In the genomic region with DNA sequence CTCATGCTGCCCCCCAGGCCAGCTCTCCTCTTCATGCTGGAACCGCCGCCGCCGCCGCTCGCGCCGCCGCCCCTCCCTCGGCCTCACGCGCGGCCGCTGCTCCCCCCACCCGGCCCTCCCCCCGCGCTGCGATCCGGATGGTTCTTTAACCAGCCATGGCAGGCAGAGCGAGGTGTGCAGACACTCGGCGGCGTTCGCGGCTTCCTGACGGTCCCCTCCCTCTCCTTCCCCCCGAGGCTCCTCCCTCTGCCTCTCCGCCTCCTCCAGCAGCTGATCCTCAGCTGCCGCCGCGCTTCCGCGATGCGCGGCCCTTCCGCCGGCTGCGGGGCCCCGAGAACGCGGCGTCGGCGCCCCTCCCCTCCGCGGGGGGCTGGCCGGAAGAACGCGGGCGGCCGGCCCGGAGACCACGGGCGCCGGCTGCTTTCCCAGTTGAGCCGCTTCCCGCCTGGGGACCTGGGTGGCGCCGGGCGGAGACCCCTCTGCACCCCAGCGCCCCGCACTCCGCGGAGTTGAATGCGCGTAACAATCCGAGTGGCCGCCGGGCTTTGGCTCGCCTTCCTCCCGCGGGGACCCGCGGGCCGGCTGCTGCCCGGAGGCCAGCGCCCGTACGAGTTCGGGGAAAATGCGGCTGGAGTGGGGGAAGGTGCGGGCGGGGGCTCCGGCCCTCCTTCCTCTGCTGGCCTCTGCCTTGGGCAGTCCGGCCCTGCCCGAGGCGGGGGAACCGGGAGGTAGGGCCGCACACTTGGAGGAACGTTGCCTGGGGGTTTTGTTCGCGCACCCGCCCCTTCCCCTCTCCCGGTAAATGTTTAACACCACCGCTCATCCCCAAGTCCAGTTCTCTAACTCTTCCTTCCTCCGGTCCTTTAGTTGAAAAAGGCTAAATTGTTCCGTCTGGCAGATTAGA, we compare ENCODE assay signal across 1 cellular context.
A peak's percentile ranks its signal among the peaks of the same experiment; 100 is the strongest.
TF ChIP-seq lines count a peak whose summit lies in the region.

A gene with protein sequence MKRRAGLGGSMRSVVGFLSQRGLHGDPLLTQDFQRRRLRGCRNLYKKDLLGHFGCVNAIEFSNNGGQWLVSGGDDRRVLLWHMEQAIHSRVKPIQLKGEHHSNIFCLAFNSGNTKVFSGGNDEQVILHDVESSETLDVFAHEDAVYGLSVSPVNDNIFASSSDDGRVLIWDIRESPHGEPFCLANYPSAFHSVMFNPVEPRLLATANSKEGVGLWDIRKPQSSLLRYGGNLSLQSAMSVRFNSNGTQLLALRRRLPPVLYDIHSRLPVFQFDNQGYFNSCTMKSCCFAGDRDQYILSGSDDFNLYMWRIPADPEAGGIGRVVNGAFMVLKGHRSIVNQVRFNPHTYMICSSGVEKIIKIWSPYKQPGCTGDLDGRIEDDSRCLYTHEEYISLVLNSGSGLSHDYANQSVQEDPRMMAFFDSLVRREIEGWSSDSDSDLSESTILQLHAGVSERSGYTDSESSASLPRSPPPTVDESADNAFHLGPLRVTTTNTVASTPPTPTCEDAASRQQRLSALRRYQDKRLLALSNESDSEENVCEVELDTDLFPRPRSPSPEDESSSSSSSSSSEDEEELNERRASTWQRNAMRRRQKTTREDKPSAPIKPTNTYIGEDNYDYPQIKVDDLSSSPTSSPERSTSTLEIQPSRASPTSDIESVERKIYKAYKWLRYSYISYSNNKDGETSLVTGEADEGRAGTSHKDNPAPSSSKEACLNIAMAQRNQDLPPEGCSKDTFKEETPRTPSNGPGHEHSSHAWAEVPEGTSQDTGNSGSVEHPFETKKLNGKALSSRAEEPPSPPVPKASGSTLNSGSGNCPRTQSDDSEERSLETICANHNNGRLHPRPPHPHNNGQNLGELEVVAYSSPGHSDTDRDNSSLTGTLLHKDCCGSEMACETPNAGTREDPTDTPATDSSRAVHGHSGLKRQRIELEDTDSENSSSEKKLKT (minus strand): TSS at position 176 of the 904 bp plus-strand sequence. CDS start 141 bp downstream, at position 35.

TF ChIP-seq in HEK293, 187 proteins besides CTCF, POLR2A, EP300 and RAD21 (continued from another document):
- TF ChIP-seq OSR2 (tag by site-specific recombination; IDR thresholded peaks at IDR 0.05): peak; percentile 53; the same call in 1 of the 2 replicates
- no peak for TF ChIP-seq BCL6B (tag by site-specific recombination; IDR thresholded peaks at IDR 0.05)
- no peak for TF ChIP-seq SETDB1 (IDR thresholded peaks at IDR 0.05; ENCODE audit: insufficient read length, low read length)
- no peak for TF ChIP-seq ZNF555 (tag by site-specific recombination; conservative IDR thresholded peaks at IDR 0.05)
- no peak for TF ChIP-seq ZNF560 (tag by site-specific recombination; IDR thresholded peaks at IDR 0.05; ENCODE audit: borderline replicate concordance)
- no peak for TF ChIP-seq ZNF184 (tag by site-specific recombination; IDR thresholded peaks at IDR 0.05)
- no peak for TF ChIP-seq GLI2 (tag by site-specific recombination; IDR thresholded peaks at IDR 0.05; ENCODE audit: borderline replicate concordance, low read depth)
- TF ChIP-seq, protein P1, sequence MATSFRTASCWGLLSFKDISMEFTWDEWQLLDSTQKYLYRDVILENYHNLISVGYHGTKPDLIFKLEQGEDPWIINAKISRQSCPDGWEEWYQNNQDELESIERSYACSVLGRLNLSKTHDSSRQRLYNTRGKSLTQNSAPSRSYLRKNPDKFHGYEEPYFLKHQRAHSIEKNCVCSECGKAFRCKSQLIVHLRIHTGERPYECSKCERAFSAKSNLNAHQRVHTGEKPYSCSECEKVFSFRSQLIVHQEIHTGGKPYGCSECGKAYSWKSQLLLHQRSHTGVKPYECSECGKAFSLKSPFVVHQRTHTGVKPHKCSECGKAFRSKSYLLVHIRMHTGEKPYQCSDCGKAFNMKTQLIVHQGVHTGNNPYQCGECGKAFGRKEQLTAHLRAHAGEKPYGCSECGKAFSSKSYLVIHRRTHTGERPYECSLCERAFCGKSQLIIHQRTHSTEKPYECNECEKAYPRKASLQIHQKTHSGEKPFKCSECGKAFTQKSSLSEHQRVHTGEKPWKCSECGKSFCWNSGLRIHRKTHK (tag by site-specific recombination; IDR thresholded peaks at IDR 0.05): no peak
- no peak for TF ChIP-seq ZNF514 (tag by site-specific recombination; IDR thresholded peaks at IDR 0.05)
- TF ChIP-seq ZNF843 (tag by site-specific recombination; IDR thresholded peaks at IDR 0.05): no peak
- TF ChIP-seq, protein P2, sequence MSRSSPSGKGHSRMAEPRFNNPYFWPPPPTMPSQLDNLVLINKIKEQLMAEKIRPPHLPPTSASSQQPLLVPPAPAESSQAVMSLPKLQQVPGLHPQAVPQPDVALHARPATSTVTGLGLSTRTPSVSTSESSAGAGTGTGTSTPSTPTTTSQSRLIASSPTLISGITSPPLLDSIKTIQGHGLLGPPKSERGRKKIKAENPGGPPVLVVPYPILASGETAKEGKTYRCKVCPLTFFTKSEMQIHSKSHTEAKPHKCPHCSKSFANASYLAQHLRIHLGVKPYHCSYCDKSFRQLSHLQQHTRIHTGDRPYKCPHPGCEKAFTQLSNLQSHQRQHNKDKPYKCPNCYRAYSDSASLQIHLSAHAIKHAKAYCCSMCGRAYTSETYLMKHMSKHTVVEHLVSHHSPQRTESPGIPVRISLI (tag by site-specific recombination; IDR thresholded peaks at IDR 0.05): no peak
- TF ChIP-seq ZBTB1 (tag by site-specific recombination; IDR thresholded peaks at IDR 0.05): no peak
- TF ChIP-seq SALL2 (tag by site-specific recombination; IDR thresholded peaks at IDR 0.05; ENCODE audit: borderline replicate concordance): no peak
- TF ChIP-seq ZNF146 (tag by site-specific recombination; IDR thresholded peaks at IDR 0.05): no peak
- TF ChIP-seq KLF8 (tag by site-specific recombination; IDR thresholded peaks at IDR 0.05): peak; percentile 28; the same call in 1 of the 2 replicates
- no peak for TF ChIP-seq TCF7L2 (IDR thresholded peaks at IDR 0.05; ENCODE audit: borderline replicate concordance, low read depth, low read length)
- TF ChIP-seq ZFP37 (tag by site-specific recombination; IDR thresholded peaks at IDR 0.05): no peak
- TF ChIP-seq ZNF174 (tag by site-specific recombination; IDR thresholded peaks at IDR 0.05): no peak
- no peak for TF ChIP-seq ZNF658 (tag by site-specific recombination; IDR thresholded peaks at IDR 0.05)
- TF ChIP-seq ZNF433 (tag by site-specific recombination; IDR thresholded peaks at IDR 0.05; ENCODE audit: low read depth): no peak
- TF ChIP-seq ZBTB48 (tag by site-specific recombination; IDR thresholded peaks at IDR 0.05): no peak
- no peak for TF ChIP-seq ZNF140 (tag by site-specific recombination; IDR thresholded peaks at IDR 0.05)
- TF ChIP-seq, protein P3, sequence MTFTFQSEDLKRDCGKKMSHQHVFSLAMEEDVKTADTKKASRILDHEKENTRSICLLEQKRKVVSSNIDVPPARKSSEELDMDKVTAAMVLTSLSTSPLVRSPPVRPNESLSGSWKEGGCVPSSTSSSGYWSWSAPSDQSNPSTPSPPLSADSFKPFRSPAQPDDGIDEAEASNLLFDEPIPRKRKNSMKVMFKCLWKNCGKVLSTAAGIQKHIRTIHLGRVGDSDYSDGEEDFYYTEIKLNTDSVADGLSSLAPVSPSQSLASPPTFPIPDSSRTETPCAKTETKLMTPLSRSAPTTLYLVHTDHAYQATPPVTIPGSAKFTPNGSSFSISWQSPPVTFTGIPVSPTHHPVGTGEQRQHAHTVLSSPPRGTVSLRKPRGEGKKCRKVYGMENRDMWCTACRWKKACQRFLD (tag by site-specific recombination; IDR thresholded peaks at IDR 0.05): no peak
- TF ChIP-seq PRDM6 (tag by site-specific recombination; IDR thresholded peaks at IDR 0.05): no peak
- no peak for TF ChIP-seq ZXDB (tag by site-specific recombination; IDR thresholded peaks at IDR 0.05)
- no peak for TF ChIP-seq ZNF629 (tag by site-specific recombination; IDR thresholded peaks at IDR 0.05)
- TF ChIP-seq TRIM28 (IDR thresholded peaks at IDR 0.05; ENCODE audit: borderline replicate concordance, low read length): no peak
- TF ChIP-seq YY1 (tag by site-specific recombination; IDR thresholded peaks at IDR 0.05): no peak; the same call in 1 of the 2 replicates
- no peak for TF ChIP-seq ZNF350 (tag by site-specific recombination; IDR thresholded peaks at IDR 0.05)
- no peak for TF ChIP-seq ZBTB8A (tag by site-specific recombination; IDR thresholded peaks at IDR 0.05)
- no peak for TF ChIP-seq ZNF624 (tag by site-specific recombination; IDR thresholded peaks at IDR 0.05)
- no peak for TF ChIP-seq HOXD13 (CRISPR knock-in tag; IDR thresholded peaks at IDR 0.05; ENCODE audit: borderline replicate concordance)
- TF ChIP-seq REPIN1 (tag by site-specific recombination; IDR thresholded peaks at IDR 0.05; ENCODE audit: low read depth): no peak
- TF ChIP-seq, protein P4, sequence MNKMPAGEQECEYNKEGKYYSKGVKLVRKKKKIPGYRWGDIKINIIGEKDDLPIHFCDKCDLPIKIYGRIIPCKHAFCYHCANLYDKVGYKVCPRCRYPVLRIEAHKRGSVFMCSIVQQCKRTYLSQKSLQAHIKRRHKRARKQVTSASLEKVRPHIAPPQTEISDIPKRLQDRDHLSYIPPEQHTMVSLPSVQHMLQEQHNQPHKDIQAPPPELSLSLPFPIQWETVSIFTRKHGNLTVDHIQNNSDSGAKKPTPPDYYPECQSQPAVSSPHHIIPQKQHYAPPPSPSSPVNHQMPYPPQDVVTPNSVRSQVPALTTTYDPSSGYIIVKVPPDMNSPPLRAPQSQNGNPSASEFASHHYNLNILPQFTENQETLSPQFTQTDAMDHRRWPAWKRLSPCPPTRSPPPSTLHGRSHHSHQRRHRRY (tag by site-specific recombination; IDR thresholded peaks at IDR 0.05): no peak
- TF ChIP-seq, protein P5, sequence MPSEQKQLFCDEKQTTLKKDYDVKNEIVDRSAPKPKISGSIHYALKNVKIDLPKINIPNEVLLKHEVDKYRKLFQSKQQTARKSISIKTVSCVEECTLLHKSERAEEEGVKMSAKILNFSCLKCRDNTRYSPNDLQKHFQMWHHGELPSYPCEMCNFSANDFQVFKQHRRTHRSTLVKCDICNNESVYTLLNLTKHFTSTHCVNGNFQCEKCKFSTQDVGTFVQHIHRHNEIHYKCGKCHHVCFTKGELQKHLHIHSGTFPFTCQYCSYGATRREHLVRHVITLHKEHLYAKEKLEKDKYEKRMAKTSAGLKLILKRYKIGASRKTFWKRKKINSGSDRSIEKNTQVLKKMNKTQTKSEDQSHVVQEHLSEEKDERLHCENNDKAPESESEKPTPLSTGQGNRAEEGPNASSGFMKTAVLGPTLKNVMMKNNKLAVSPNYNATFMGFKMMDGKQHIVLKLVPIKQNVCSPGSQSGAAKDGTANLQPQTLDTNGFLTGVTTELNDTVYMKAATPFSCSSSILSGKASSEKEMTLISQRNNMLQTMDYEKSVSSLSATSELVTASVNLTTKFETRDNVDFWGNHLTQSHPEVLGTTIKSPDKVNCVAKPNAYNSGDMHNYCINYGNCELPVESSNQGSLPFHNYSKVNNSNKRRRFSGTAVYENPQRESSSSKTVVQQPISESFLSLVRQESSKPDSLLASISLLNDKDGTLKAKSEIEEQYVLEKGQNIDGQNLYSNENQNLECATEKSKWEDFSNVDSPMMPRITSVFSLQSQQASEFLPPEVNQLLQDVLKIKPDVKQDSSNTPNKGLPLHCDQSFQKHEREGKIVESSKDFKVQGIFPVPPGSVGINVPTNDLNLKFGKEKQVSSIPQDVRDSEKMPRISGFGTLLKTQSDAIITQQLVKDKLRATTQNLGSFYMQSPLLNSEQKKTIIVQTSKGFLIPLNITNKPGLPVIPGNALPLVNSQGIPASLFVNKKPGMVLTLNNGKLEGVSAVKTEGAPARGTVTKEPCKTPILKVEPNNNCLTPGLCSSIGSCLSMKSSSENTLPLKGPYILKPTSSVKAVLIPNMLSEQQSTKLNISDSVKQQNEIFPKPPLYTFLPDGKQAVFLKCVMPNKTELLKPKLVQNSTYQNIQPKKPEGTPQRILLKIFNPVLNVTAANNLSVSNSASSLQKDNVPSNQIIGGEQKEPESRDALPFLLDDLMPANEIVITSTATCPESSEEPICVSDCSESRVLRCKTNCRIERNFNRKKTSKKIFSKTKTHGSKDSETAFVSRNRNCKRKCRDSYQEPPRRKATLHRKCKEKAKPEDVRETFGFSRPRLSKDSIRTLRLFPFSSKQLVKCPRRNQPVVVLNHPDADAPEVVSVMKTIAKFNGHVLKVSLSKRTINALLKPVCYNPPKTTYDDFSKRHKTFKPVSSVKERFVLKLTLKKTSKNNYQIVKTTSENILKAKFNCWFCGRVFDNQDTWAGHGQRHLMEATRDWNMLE (tag by site-specific recombination; conservative IDR thresholded peaks at IDR 0.05; ENCODE audit: low read depth): no peak
- TF ChIP-seq ZNF266 (tag by site-specific recombination; IDR thresholded peaks at IDR 0.05; ENCODE audit: low read depth): no peak
- no peak for TF ChIP-seq ZNF133 (tag by site-specific recombination; IDR thresholded peaks at IDR 0.05)
